Comparison of ENCODE assay signal across 10 cellular contexts in genomic region chr9:935348-935965, GRCh38. TPM values are rescaled to one million over a fixed set of nuclear protein-coding genes. Genes with fewer than 3 reads are reported as not detected.
DNase-seq lines count a peak whose midpoint lies in the region; ATAC-seq and TF ChIP-seq lines count a peak whose summit lies in the region.
"Had no signal": no experiment of that assay in that cellular context is flagged by ENCODE, and none has a peak within 500 bp of the region (broad histone marks: within the 10 kb centered on the region; RNA-seq: fewer than 3 reads in every experiment).

No MANE protein-coding gene starts in this region.

- peak; percentile 65 for DNase-seq in EH (ENCODE audit: low read depth)
- DNase-seq in NCI-H1436 (lab: John Stamatoyannopoulos, UW) = peak; percentile 62
- peak; percentile 58 for DNase-seq in adipocyte (ENCODE audit: low read depth)
- no peak for DNase-seq in mesendoderm
- no peak for DNase-seq in amniotic stem cell (lab: John Stamatoyannopoulos, UW)
- DNase-seq in NCI-H446 (lab: John Stamatoyannopoulos, UW) = no peak
- no peak for DNase-seq in GM20000 (ENCODE audit: low spot score)
- DNase-seq in stimulated activated naive CD8-positive, alpha-beta T cell treated with anti-CD3 and anti-CD28 coated beads, Interleukin-15, amount 100 ng/mL, for 72 hours = no peak
- DNase-seq: NCI-H82 had no signal

- no peak overlapping the region for H2AK5ac ChIP-seq in mesendoderm (ENCODE audit: low read length)

- no peak overlapping the region for H3K4me3 Mint-ChIP-seq in stimulated activated naive CD8-positive, alpha-beta T cell treated with anti-CD3 and anti-CD28 coated beads, Interleukin-15, amount 100 ng/mL, for 72 hours

- H3K4me1 Mint-ChIP-seq in stimulated activated naive CD8-positive, alpha-beta T cell treated with anti-CD3 and anti-CD28 coated beads, Interleukin-15, amount 100 ng/mL, for 72 hours = no peaks in the 10 kb centered on the region

- peaks cover 5 to 16% of the 10 kb centered on the region in 2 donors for H3K9me3 Mint-ChIP-seq in stimulated activated naive CD8-positive, alpha-beta T cell treated with anti-CD3 and anti-CD28 coated beads, Interleukin-15, amount 100 ng/mL, for 72 hours

- H3K18ac ChIP-seq in mesendoderm (ENCODE audit: low read length) = no peak overlapping the region

- H3K4ac ChIP-seq in mesendoderm (ENCODE audit: low read depth, low read length) = peak overlapping the region; percentile 4

- H3K23ac ChIP-seq in mesendoderm (ENCODE audit: low read length) = no peak overlapping the region

- H2BK120ac ChIP-seq in mesendoderm (ENCODE audit: low read depth, low read length) = no peak overlapping the region

- H3K79me2 ChIP-seq in mesendoderm (ENCODE audit: control insufficient read depth, insufficient read depth, low read length) = no peaks in the 10 kb centered on the region

- no peak for TF ChIP-seq CTCF in GM20000 (IDR thresholded peaks at IDR 0.05; ENCODE audit: extremely low read depth, missing control alignments)

- H3K79me1 ChIP-seq in mesendoderm (ENCODE audit: low read length) = no peaks in the 10 kb centered on the region

- H3K27me3 ChIP-seq in adipocyte (replicated peaks; ENCODE audit: control insufficient read depth, insufficient read depth, low read length) (peaks cover 3% of the 10 kb centered on the region), mesendoderm (ENCODE audit: insufficient read depth, low read length, poor library complexity) (no peaks in the 10 kb centered on the region)

- H3K4me3 ChIP-seq in adipocyte (ENCODE audit: low read length) = peak overlapping the region; percentile 76
- no peak overlapping the region for H3K4me3 ChIP-seq in mesendoderm (ENCODE audit: low read length)

- H3K27me3 Mint-ChIP-seq in stimulated activated naive CD8-positive, alpha-beta T cell treated with anti-CD3 and anti-CD28 coated beads, Interleukin-15, amount 100 ng/mL, for 72 hours = peaks cover 69% of the 10 kb centered on the region

- no CpG with 5 or more reads among the region's 10 CpGs for WGBS in mesendoderm (ENCODE audit: extremely low coverage, insufficient coverage, low lambda C conversion rate)

- no peak overlapping the region for H3K4me2 ChIP-seq in mesendoderm (ENCODE audit: low read length)

- no peak overlapping the region for H4K8ac ChIP-seq in mesendoderm (ENCODE audit: low read depth, low read length)

- no peak overlapping the region for H2BK15ac ChIP-seq in mesendoderm (replicated peaks; ENCODE audit: low read depth)

- no peak overlapping the region for H3K27ac Mint-ChIP-seq in stimulated activated naive CD8-positive, alpha-beta T cell treated with anti-CD3 and anti-CD28 coated beads, Interleukin-15, amount 100 ng/mL, for 72 hours

- H3K36me3 ChIP-seq in adipocyte (ENCODE audit: control insufficient read depth, insufficient read depth, low read length, severe bottlenecking) = no peaks in the 10 kb centered on the region
- H3K36me3 ChIP-seq in mesendoderm (ENCODE audit: control insufficient read depth, insufficient read depth, low read length) = no peaks in the 10 kb centered on the region

- ATAC-seq in stimulated activated naive CD8-positive, alpha-beta T cell treated with anti-CD3 and anti-CD28 coated beads, Interleukin-15, amount 100 ng/mL, for 72 hours = no peak
- ATAC-seq: HCT116 had no signal

- H3K9me3 ChIP-seq in adipocyte (ENCODE audit: control insufficient read depth, low read length) = peaks cover 4% of the 10 kb centered on the region

- peaks cover 8% of the 10 kb centered on the region for H3K4me1 ChIP-seq in adipocyte (ENCODE audit: control insufficient read depth, insufficient read depth, low read length)
- H3K4me1 ChIP-seq in mesendoderm (ENCODE audit: control insufficient read depth, low read depth, low read length) = no peaks in the 10 kb centered on the region

- no peak overlapping the region for H3K27ac ChIP-seq in mesendoderm (ENCODE audit: low read depth, low read length)

- no peak overlapping the region for H4K5ac ChIP-seq in mesendoderm (ENCODE audit: low read length)

- H2BK5ac ChIP-seq in mesendoderm (ENCODE audit: low read length) = no peak overlapping the region

- peak overlapping the region; percentile 65 for H3K9ac ChIP-seq in adipocyte (ENCODE audit: low read length)
- H3K9ac ChIP-seq in mesendoderm (ENCODE audit: low read length) = no peak overlapping the region

- no peak overlapping the region for H3K56ac ChIP-seq in mesendoderm (ENCODE audit: low read length)

RNA-seq across cellular contexts. Expression of gene DMRT3, which starts 41.0 kb away (rescaled TPM):
- 0.10 TPM for polyA plus RNA-seq in mesendoderm (2013, experiment 1 of 2)
- 0.07 TPM for polyA plus RNA-seq in mesendoderm (2013, experiment 2 of 2)

Comparison
In these comparisons a context has a peak if more than half of its experiments do, and no peak if none do; other contexts are left out.
1. DNase-seq: peak in EH (single experiment), NCI-H1436 (single experiment) and adipocyte (single experiment); none in mesendoderm (single experiment), amniotic stem cell (single experiment), NCI-H446 (0 of 2), GM20000 (single experiment) and stimulated activated naive CD8-positive, alpha-beta T cell treated with anti-CD3 and anti-CD28 coated beads, Interleukin-15, amount 100 ng/mL, for 72 hours (0 of 2).